Comparison of ENCODE assay signal across 12 cellular contexts in the genomic region with DNA sequence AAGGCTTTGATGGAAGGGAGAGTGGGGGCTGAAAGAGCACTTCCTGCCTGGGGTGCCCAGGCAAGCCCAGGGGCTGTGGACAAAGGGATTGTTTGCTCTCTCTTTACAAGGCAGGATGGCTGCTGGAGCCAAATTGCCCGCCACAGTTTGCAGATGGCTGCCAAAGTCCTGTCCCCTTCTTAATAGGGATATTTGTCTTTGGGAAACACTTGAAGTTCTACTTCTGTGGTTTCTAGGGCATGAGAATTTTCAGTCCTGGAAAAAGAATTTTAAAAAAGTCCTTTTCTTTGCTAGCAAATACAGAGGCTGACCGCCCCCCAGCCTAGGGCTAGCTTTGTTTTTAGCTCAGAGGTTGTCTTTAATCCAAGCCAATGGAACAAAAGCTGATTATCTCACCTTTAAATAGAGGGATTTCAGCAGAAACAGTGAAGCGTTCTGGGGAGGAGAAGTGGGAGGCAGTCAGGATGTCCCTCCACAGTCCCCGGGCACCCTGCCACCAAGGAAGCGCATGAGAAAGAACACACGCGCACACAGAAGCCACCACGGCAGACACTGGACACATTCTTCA.
A peak's percentile ranks its signal among the peaks of the same experiment; 100 is the strongest.
DNase-seq lines count a peak whose midpoint lies in the region; TF ChIP-seq lines count a peak whose summit lies in the region.
"Had no signal": no experiment of that assay in that cellular context is flagged by ENCODE, and none has a peak within 500 bp of the region (broad histone marks: within the 10 kb centered on the region; RNA-seq: fewer than 3 reads in every experiment).

No MANE protein-coding gene starts in this region.

- peaks cover 25% of the 10 kb centered on the region for H3K4me1 ChIP-seq in left ventricle myocardium inferior
- H3K4me1 ChIP-seq in skeletal muscle tissue (ENCODE audit: control insufficient read depth in 3 of 3, insufficient read depth in 3 of 3, low read length in 3 of 3): peaks cover 2 to 18% (median 14%) of the 10 kb centered on the region in 3 donors
- H3K4me1 ChIP-seq in esophagus squamous epithelium: peaks cover 0 to 9% (median 0%) of the 10 kb centered on the region in 3 donors

- no peak overlapping the region for H3K9ac ChIP-seq in skeletal muscle tissue (ENCODE audit: low read depth in 1 of 3, low read length in 3 of 3)

- no peaks in the 10 kb centered on the region for H3K9me3 Mint-ChIP-seq in endothelial cell (ENCODE audit: unreplicated experiment)
- H3K9me3 Mint-ChIP-seq: activated naive CD8-positive, alpha-beta T cell treated with anti-CD3 and anti-CD28 coated beads for 36 hours had no signal

- H3K36me3 Mint-ChIP-seq in endothelial cell (ENCODE audit: low read depth, unreplicated experiment): no peaks in the 10 kb centered on the region
- H3K36me3 Mint-ChIP-seq: activated naive CD8-positive, alpha-beta T cell treated with anti-CD3 and anti-CD28 coated beads for 36 hours had no signal

- no peaks in the 10 kb centered on the region for H3K27me3 Mint-ChIP-seq in endothelial cell (ENCODE audit: unreplicated experiment)

- no peak for TF ChIP-seq POLR2A in esophagus squamous epithelium (IDR thresholded peaks at IDR 0.05)

- WGBS in esophagus squamous epithelium, 2 donors: 21 to 39% methylated on average over 8 of the region's 8 CpGs

- H3K27ac ChIP-seq in left ventricle myocardium inferior (replicated peaks): peak overlapping the region; percentile 64
- peak overlapping the region; percentile 7 for H3K27ac ChIP-seq in skeletal muscle tissue (ENCODE audit: low read depth, low read length)
- H3K27ac ChIP-seq in esophagus squamous epithelium: no peak overlapping the region
- H3K27ac ChIP-seq: psoas muscle had no signal

- H3K27ac Mint-ChIP-seq in endothelial cell (ENCODE audit: unreplicated experiment): no peak overlapping the region
- H3K27ac Mint-ChIP-seq: activated naive CD8-positive, alpha-beta T cell treated with anti-CD3 and anti-CD28 coated beads for 36 hours; effector memory CD8-positive, alpha-beta T cell had no signal

- intact Hi-C loops in left ventricle myocardium inferior (cut with micrococcal nuclease): no loop called here
- intact Hi-C loops in esophagus squamous epithelium (cut with DNase I): no loop called here

- TF ChIP-seq CTCF in left ventricle myocardium inferior (IDR thresholded peaks at IDR 0.05; ENCODE audit: borderline replicate concordance) (no peak), esophagus squamous epithelium (IDR thresholded peaks at IDR 0.05) (no peak), endothelial cell (IDR thresholded peaks at IDR 0.05; ENCODE audit: unreplicated experiment) (no peak)

- H3K4me3 Mint-ChIP-seq in endothelial cell (ENCODE audit: unreplicated experiment): no peak overlapping the region
- H3K4me3 Mint-ChIP-seq: activated naive CD8-positive, alpha-beta T cell treated with anti-CD3 and anti-CD28 coated beads for 36 hours; effector memory CD8-positive, alpha-beta T cell had no signal

- H3K4me3 ChIP-seq in left ventricle myocardium inferior (peak overlapping the region; percentile 28), skeletal muscle tissue (ENCODE audit: low read length in 3 of 3) (peak overlapping the region in 2 of 3 donors; percentile 4), esophagus squamous epithelium (no peak overlapping the region)
- H3K4me3 ChIP-seq: psoas muscle had no signal

- peaks cover 3% of the 10 kb centered on the region for H3K4me1 Mint-ChIP-seq in endothelial cell (ENCODE audit: unreplicated experiment)
- H3K4me1 Mint-ChIP-seq: activated naive CD8-positive, alpha-beta T cell treated with anti-CD3 and anti-CD28 coated beads for 36 hours had no signal

- H3K27me3 ChIP-seq in left ventricle myocardium inferior (ENCODE audit: low read depth): no peaks in the 10 kb centered on the region
- H3K27me3 ChIP-seq in skeletal muscle tissue (ENCODE audit: control insufficient read depth in 3 of 3, insufficient read depth in 3 of 3, low read length in 3 of 3): no peaks in the 10 kb centered on the region
- H3K27me3 ChIP-seq in esophagus squamous epithelium: no peaks in the 10 kb centered on the region

- DNase-seq in NCI-H146 (lab: John Stamatoyannopoulos, UW): peak; percentile 99
- DNase-seq in RPMI8226: peak; percentile 8
- peak; percentile 69 for DNase-seq in left ventricle myocardium inferior
- no peak for DNase-seq in T-helper 2 cell
- no peak for DNase-seq in esophagus squamous epithelium (lab: John Stamatoyannopoulos, UW)
- no peak for DNase-seq in endothelial cell (ENCODE audit: low spot score)
- DNase-seq: activated naive CD8-positive, alpha-beta T cell treated with anti-CD3 and anti-CD28 coated beads for 36 hours; effector memory CD8-positive, alpha-beta T cell; mesenchymal stem cell; NCI-H187 had no signal

- no peaks in the 10 kb centered on the region for H3K36me3 ChIP-seq in left ventricle myocardium inferior
- no peaks in the 10 kb centered on the region for H3K36me3 ChIP-seq in skeletal muscle tissue (ENCODE audit: control insufficient read depth in 3 of 3, insufficient read depth in 3 of 3, low read length in 3 of 3)
- H3K36me3 ChIP-seq in esophagus squamous epithelium: no peaks in the 10 kb centered on the region

- H3K9me3 ChIP-seq in left ventricle myocardium inferior (replicated peaks) (no peaks in the 10 kb centered on the region), skeletal muscle tissue (ENCODE audit: control insufficient read depth in 3 of 3, low read length in 3 of 3) (no peaks in the 10 kb centered on the region), esophagus squamous epithelium (no peaks in the 10 kb centered on the region)
- H3K9me3 ChIP-seq: psoas muscle had no signal

Comparison
In these comparisons a context has a peak if more than half of its experiments do, and no peak if none do; other contexts are left out.
1. DNase-seq: peak in NCI-H146 (single experiment), RPMI8226 (single experiment) and left ventricle myocardium inferior (single experiment); none in T-helper 2 cell (0 of 5), esophagus squamous epithelium (single experiment) and endothelial cell (single experiment).
2. H3K27ac ChIP-seq: peak in left ventricle myocardium inferior (single experiment) and skeletal muscle tissue (single experiment); none in esophagus squamous epithelium (0 of 4).
3. H3K4me3 ChIP-seq: peak in left ventricle myocardium inferior (single experiment) and skeletal muscle tissue (2 of 3); none in esophagus squamous epithelium (0 of 4).